In genomic region chr1:32874860-32875793, GRCh38 we compare ENCODE assay signal across 25 cellular contexts. TPM values are rescaled to one million over a fixed set of nuclear protein-coding genes. Genes with fewer than 3 reads are reported as not detected.
DNase-seq lines count a peak whose midpoint lies in the region; ATAC-seq, FAIRE-seq and TF ChIP-seq lines count a peak whose summit lies in the region.
"Had no signal": no experiment of that assay in that cellular context is flagged by ENCODE, and none has a peak within 500 bp of the region (broad histone marks: within the 10 kb centered on the region; RNA-seq: fewer than 3 reads in every experiment).

No MANE protein-coding gene starts in this region.

- peak overlapping the region; percentile 38 for H3K4me2 ChIP-seq in OCI-LY7 (ENCODE audit: low read length)

- 68 to 76% (median 76%) methylated on average over 6 of the region's 6 CpGs for WGBS in psoas muscle, 3 donors

- no peak overlapping the region for H2AFZ ChIP-seq in OCI-LY7 (ENCODE audit: low read length)
- H2AFZ ChIP-seq: GM23248 had no signal

- intact Hi-C loops in cardiac septum (cut with DNase I): loop anchor here (5.0 kb wide), 3 partner anchors 47 to 163 kb away; partner anchors contain the start of genes S100PBP and YARS1
- intact Hi-C loops in left ventricle myocardium superior (cut with micrococcal nuclease): no loop called here
- intact Hi-C loops in OCI-LY7 (cut with micrococcal nuclease; ENCODE audit: unreplicated experiment): no loop called here
- intact Hi-C loops in psoas muscle (cut with DNase I): loop anchor here (5.0 kb wide), 4 partner anchors 48 to 212 kb away; partner anchors contain the start of genes S100PBP (in 1 of the 2) and YARS1 (in 1 of the 2)

- no peak for TF ChIP-seq CTCF in OCI-LY7 (conservative IDR thresholded peaks at IDR 0.05; ENCODE audit: low read length)
- TF ChIP-seq CTCF in psoas muscle (IDR thresholded peaks at IDR 0.05): no peak

- no peaks in the 10 kb centered on the region for H4K20me1 ChIP-seq in OCI-LY7 (ENCODE audit: insufficient read depth, low read length)

- no peaks in the 10 kb centered on the region for H3K79me2 ChIP-seq in OCI-LY7 (ENCODE audit: insufficient read depth, low read depth, low read length)

- no peak for FAIRE-seq in GM19239 (lab: Jason Lieb, UNC)
- FAIRE-seq: GM12892, HepG2, small intestine had no signal

- no peaks in the 10 kb centered on the region for H3K9me2 ChIP-seq in OCI-LY7 (ENCODE audit: insufficient read depth, low read length)

- no peak overlapping the region for H3K4me3 ChIP-seq in OCI-LY7 (ENCODE audit: low read depth, low read length, poor library complexity, severe bottlenecking)
- no peak overlapping the region for H3K4me3 ChIP-seq in psoas muscle
- H3K4me3 ChIP-seq: GM23248, thoracic aorta had no signal

- no peak for ATAC-seq in left ventricle myocardium superior
- ATAC-seq in psoas muscle: no peak
- ATAC-seq: esophagus mucosa; HepG2; stimulated activated naive B cell treated with anti-CD40 and anti-IgM and Interleukin-4, amounts not matched to agents 10 μg/mL and 1 μg/mL and 100 μg/mL, for 72 hours had no signal

- CTCF ChIA-PET in OCI-LY7 (lab: Charles Lee; ENCODE audit: unreplicated experiment): interaction anchor here (1.2 to 1.3 kb wide), 2 partner anchors 16 to 183 kb away, joined by 3 to 4 read pairs; no protein-coding TSS in a partner anchor

- BruUV-seq in OCI-LY7 (replicated peaks; lab: Mats Ljungman, UMichigan): no TSS peak

- POLR2A ChIA-PET in OCI-LY7 (lab: Charles Lee): interaction anchor here (0.5 to 0.7 kb wide), 2 partner anchors 150 to 162 kb away, joined by 5 to 13 read pairs; no protein-coding TSS in a partner anchor

- no peaks in the 10 kb centered on the region for H3K9me3 ChIP-seq in OCI-LY7 (ENCODE audit: low read length)
- no peaks in the 10 kb centered on the region for H3K9me3 ChIP-seq in psoas muscle
- H3K9me3 ChIP-seq: thoracic aorta had no signal

- H3K4me1 ChIP-seq in OCI-LY7 (ENCODE audit: insufficient read depth, low read length, poor library complexity, severe bottlenecking) (peaks cover 43% of the 10 kb centered on the region), psoas muscle (peaks cover 2% of the 10 kb centered on the region)

- DNase-seq in cardiac septum (ENCODE audit: low spot score) (peak; percentile 38), left ventricle myocardium superior (no peak), OCI-LY7 (ENCODE audit: low spot score) (no peak), left kidney (ENCODE audit: low read depth, low spot score) (peak; percentile 46), psoas muscle (no peak), GM19239 (ENCODE audit: insufficient read length, low spot score) (no peak), T1000 (lab: John Stamatoyannopoulos, UW) (no peak)
- DNase-seq: activated CD4-positive, alpha-beta T cell treated with anti-CD3 and anti-CD28 coated beads for 1 hour; activated effector memory CD4-positive, alpha-beta T cell treated with Interleukin-2 at 50 U/mL for 16 hours; CD8-positive, alpha-beta memory T cell; DMS79 treated with DMSO at 0.1 percent for 48 hours; effector CD8-positive, alpha-beta T cell; foreskin melanocyte; GM23248; hypothalamus; NCI-H1092 treated with DMSO at 0.1 percent for 48 hours; NCI-H1930; NCI-H446; small intestine; stimulated activated CD4-positive, alpha-beta T cell treated with anti-CD3 and anti-CD28 coated beads, Interleukin-2, amount 100 ng/mL, for 48 hours; stimulated activated naive B cell treated with anti-CD40 and anti-IgM and Interleukin-4, amounts not matched to agents 10 μg/mL and 1 μg/mL and 100 μg/mL, for 72 hours had no signal

- no peaks in the 10 kb centered on the region for H3K27me3 ChIP-seq in psoas muscle (ENCODE audit: insufficient read depth in 3 of 3, low read length in 2 of 3)

- no peaks in the 10 kb centered on the region for H3K36me3 ChIP-seq in OCI-LY7 (ENCODE audit: insufficient read depth, low read length)
- H3K36me3 ChIP-seq in psoas muscle (ENCODE audit: insufficient read depth in 1 of 2, low read depth in 1 of 2): no peaks in the 10 kb centered on the region
- H3K36me3 ChIP-seq: thoracic aorta had no signal

- H3K27ac ChIP-seq in OCI-LY7 (ENCODE audit: low read depth, low read length, poor library complexity, severe bottlenecking) (no peak overlapping the region), psoas muscle (no peak overlapping the region)
- H3K27ac ChIP-seq: GM23248, thoracic aorta had no signal

RNA-seq across cellular contexts. Expression of gene FNDC5, which starts 4.4 kb away (rescaled TPM):
- total RNA-seq in cardiac septum (18.7 TPM), left ventricle myocardium superior (156 TPM), OCI-LY7 (2022) (not detected in 2 replicates), psoas muscle (100 to 1,000 TPM in 1 of 4 donors, 10 to 100 TPM in 3; 72.8 to 184 (median 86.6) TPM)
- not detected in 2 replicates for total RNA-seq in OCI-LY7 (2014; rRNA removed; shearing (Covaris generic))
- polyA plus RNA-seq in psoas muscle: 100 to 1,000 TPM in 1 of 3 donors, 10 to 100 TPM in 2; 73.3 to 176 (median 91.6) TPM
- total RNA-seq: CD8-positive, alpha-beta memory T cell; esophagus mucosa; GM23248 had no signal

RNA-seq across cellular contexts. Expression of gene HPCA, which starts 11.2 kb away (rescaled TPM):
- total RNA-seq in cardiac septum (not detected), left ventricle myocardium superior (not detected), OCI-LY7 (2022) (0.36 and 1.2 TPM in 2 replicates), psoas muscle (not detected)
- 3.3 and 4.2 TPM in 2 replicates for total RNA-seq in OCI-LY7 (2014; rRNA removed; shearing (Covaris generic))
- polyA plus RNA-seq in psoas muscle: under 1 TPM in 1 of 3 donors, not detected in 2; 0.22 TPM
- total RNA-seq: CD8-positive, alpha-beta memory T cell; esophagus mucosa; GM23248; HepG2; thoracic aorta had no signal
- polyA plus RNA-seq: CD8-positive, alpha-beta memory T cell; GM23248; HepG2 had no signal

RNA-seq across cellular contexts. Expression of gene TMEM54, which starts 26.1 kb away (rescaled TPM):
- total RNA-seq in cardiac septum (17.0 TPM), left ventricle myocardium superior (6.7 TPM), OCI-LY7 (2022) (0.93 and 1.7 TPM in 2 replicates), psoas muscle (10 to 100 TPM in 1 of 4 donors, 1 to 10 TPM in 3; 4.8 to 11.8 (median 6.1) TPM)
- 2.2 and 3.1 TPM in 2 replicates for total RNA-seq in OCI-LY7 (2014; rRNA removed; shearing (Covaris generic))
- 1 to 10 TPM; 4.7 to 6.3 (median 5.9) TPM for polyA plus RNA-seq in psoas muscle
- polyA plus RNA-seq: CD8-positive, alpha-beta memory T cell had no signal

RNA-seq across cellular contexts. Expression of gene S100PBP, which starts 57.7 kb away (rescaled TPM):
- 12.5 TPM for total RNA-seq in cardiac septum
- total RNA-seq in left ventricle myocardium superior: 15.7 TPM
- 72.1 and 91.8 TPM in 2 replicates for total RNA-seq in OCI-LY7 (2014; rRNA removed; shearing (Covaris generic))
- 135 and 136 TPM in 2 replicates for total RNA-seq in OCI-LY7 (2022)
- total RNA-seq in psoas muscle: 10 to 100 TPM in 3 of 4 donors, 1 to 10 TPM in 1; 9.7 to 18.1 (median 12.9) TPM
- polyA plus RNA-seq in psoas muscle: 1 to 10 TPM; 3.9 to 7.7 (median 4.5) TPM

RNA-seq across cellular contexts. Expression of gene YARS1, which starts 58.0 kb away (rescaled TPM):
- 27.8 TPM for total RNA-seq in cardiac septum
- 32.3 TPM for total RNA-seq in left ventricle myocardium superior
- 276 and 282 TPM in 2 replicates for total RNA-seq in OCI-LY7 (2014; rRNA removed; shearing (Covaris generic))
- 321 and 352 TPM in 2 replicates for total RNA-seq in OCI-LY7 (2022)
- total RNA-seq in psoas muscle: 10 to 100 TPM; 36.9 to 90.2 (median 72.4) TPM
- polyA plus RNA-seq in psoas muscle: 100 to 1,000 TPM in 1 of 3 donors, 10 to 100 TPM in 2; 43.0 to 114 (median 90.9) TPM

Comparison
In these comparisons a context has a peak if more than half of its experiments do, and no peak if none do; other contexts are left out.
1. DNase-seq: peak in cardiac septum (single experiment) and left kidney (single experiment); none in left ventricle myocardium superior (single experiment), OCI-LY7 (single experiment), psoas muscle (0 of 2), GM19239 (single experiment) and T1000 (single experiment).
2. intact Hi-C loops: an anchor here in cardiac septum (5.0 kb wide) and psoas muscle (5.0 kb wide); none called in left ventricle myocardium superior and OCI-LY7.
3. RNA of gene FNDC5, which starts 4.4 kb away (total RNA-seq): 156 TPM in left ventricle myocardium superior (single experiment), 72.8 to 184 TPM in psoas muscle and 18.7 TPM in cardiac septum (single experiment); not detected in OCI-LY7; every median in the first group is over 10 times any median in the second.